Comparison of ENCODE assay signal across 25 cellular contexts in genomic region chr9:113659039-113659438, GRCh38.
"Had no signal": no experiment of that assay in that cellular context is flagged by ENCODE, and none has a peak within 500 bp of the region (broad histone marks: within the 10 kb centered on the region; RNA-seq: fewer than 3 reads in every experiment).

No MANE protein-coding gene starts in this region.

- H3K4me3 ChIP-seq: body of pancreas, esophagus muscularis mucosa, spleen, thoracic aorta, upper lobe of right lung had no signal

- H3K27ac ChIP-seq: body of pancreas, esophagus muscularis mucosa, spleen, thoracic aorta, upper lobe of right lung had no signal

- H3K9me3 Mint-ChIP-seq: activated naive CD8-positive, alpha-beta T cell treated with anti-CD3 and anti-CD28 coated beads, Interleukin-2, amount 50 U/mL, for 24 hours; activated T-cell treated with anti-CD3 and anti-CD28 coated beads, Interleukin-2, amount 50 U/mL, for 72 hours; memory B cell; naive B cell; neural crest cell had no signal

- FAIRE-seq: colon, frontal cortex, TTC549 had no signal

- ATAC-seq: activated naive CD8-positive, alpha-beta T cell treated with anti-CD3 and anti-CD28 coated beads, Interleukin-2, amount 50 U/mL, for 24 hours; activated T-cell treated with anti-CD3 and anti-CD28 coated beads, Interleukin-2, amount 50 U/mL, for 72 hours; body of pancreas; left ventricle myocardium superior had no signal

- H3K27ac Mint-ChIP-seq: activated naive CD8-positive, alpha-beta T cell treated with anti-CD3 and anti-CD28 coated beads, Interleukin-2, amount 50 U/mL, for 24 hours; activated T-cell treated with anti-CD3 and anti-CD28 coated beads, Interleukin-2, amount 50 U/mL, for 72 hours; memory B cell; naive B cell; progenitor cell of endocrine pancreas had no signal

- H3K9me3 ChIP-seq: body of pancreas, esophagus muscularis mucosa, spleen, thoracic aorta, upper lobe of right lung had no signal

- H3K36me3 ChIP-seq: esophagus muscularis mucosa, spleen, thoracic aorta, upper lobe of right lung had no signal

- H3K36me3 Mint-ChIP-seq: memory B cell, naive B cell had no signal

- H3K4me3 Mint-ChIP-seq: activated naive CD8-positive, alpha-beta T cell treated with anti-CD3 and anti-CD28 coated beads, Interleukin-2, amount 50 U/mL, for 24 hours; activated T-cell treated with anti-CD3 and anti-CD28 coated beads, Interleukin-2, amount 50 U/mL, for 72 hours; memory B cell; naive B cell; neural crest cell had no signal

- DNase-seq: activated CD4-positive, alpha-beta T cell treated with anti-CD3 and anti-CD28 coated beads, Interleukin-2, amount 50 U/mL, for 4 hours; activated naive CD4-positive, alpha-beta T cell treated with anti-CD3 and anti-CD28 coated beads, Interleukin-2, amount 50 U/mL, for 16 hours; activated naive CD8-positive, alpha-beta T cell treated with anti-CD3 and anti-CD28 coated beads, Interleukin-2, amount 50 U/mL, for 24 hours; activated T-cell treated with anti-CD3 and anti-CD28 coated beads, Interleukin-2, amount 50 U/mL, for 72 hours; anterior cingulate cortex; body of pancreas; central memory CD4-positive, alpha-beta T cell; effector memory CD4-positive, alpha-beta T cell; hippocampal formation; left ventricle myocardium superior; naive B cell; retina; spleen; stimulated activated CD4-positive, alpha-beta T cell treated with anti-CD3 and anti-CD28 coated beads, Interleukin-4, amount 100 ng/mL, for 1 hour; stimulated activated naive CD4-positive, alpha-beta T cell treated with Interleukin-2 at 50 U/mL for 16 hours; T-helper 1 cell had no signal
